ENCODE assay signal across 8 cellular contexts in genomic region chr1:179599623-179600249, GRCh38. TPM values are rescaled to one million over a fixed set of nuclear protein-coding genes. Genes with fewer than 3 reads are reported as not detected.
A peak's percentile ranks its signal among the peaks of the same experiment; 100 is the strongest.
DNase-seq lines count a peak whose midpoint lies in the region; ATAC-seq and TF ChIP-seq lines count a peak whose summit lies in the region.

No MANE protein-coding gene starts in this region.

- no peak for DNase-seq in AG09319 (ENCODE audit: extremely low read depth, low read depth)
- DNase-seq in OCI-M1 (lab: John Stamatoyannopoulos, UW): peak; percentile 71
- DNase-seq in erythroblast (lab: John Stamatoyannopoulos, UW): peak; percentile 18 to 39
- DNase-seq in transverse colon: peak; percentile 35
- DNase-seq in effector memory CD4-positive, alpha-beta T cell: no peak
- DNase-seq in stimulated activated naive CD8-positive, alpha-beta T cell treated with anti-CD3 and anti-CD28 coated beads, Interleukin-15, amount 100 ng/mL, for 72 hours: no peak

- no peaks in the 10 kb centered on the region for H3K36me3 ChIP-seq in transverse colon
- H3K36me3 ChIP-seq in effector memory CD4-positive, alpha-beta T cell (ENCODE audit: control insufficient read depth, insufficient read depth, low read length): no peaks in the 10 kb centered on the region

- no peak overlapping the region for H3K27ac ChIP-seq in transverse colon
- no peak overlapping the region for H3K27ac ChIP-seq in effector memory CD4-positive, alpha-beta T cell (ENCODE audit: insufficient read depth, low read length, poor library complexity, severe bottlenecking)

- H3K4me3 Mint-ChIP-seq in stimulated activated naive CD8-positive, alpha-beta T cell treated with anti-CD3 and anti-CD28 coated beads, Interleukin-15, amount 100 ng/mL, for 72 hours: no peak overlapping the region

- no peaks in the 10 kb centered on the region for H3K4me1 Mint-ChIP-seq in stimulated activated naive CD8-positive, alpha-beta T cell treated with anti-CD3 and anti-CD28 coated beads, Interleukin-15, amount 100 ng/mL, for 72 hours

- no peak overlapping the region for H3K27ac Mint-ChIP-seq in stimulated activated naive CD8-positive, alpha-beta T cell treated with anti-CD3 and anti-CD28 coated beads, Interleukin-15, amount 100 ng/mL, for 72 hours

- intact Hi-C loops in transverse colon (cut with DNase I; ENCODE audit: low total_unique reads): no loop called here

- H3K9me3 Mint-ChIP-seq in stimulated activated naive CD8-positive, alpha-beta T cell treated with anti-CD3 and anti-CD28 coated beads, Interleukin-15, amount 100 ng/mL, for 72 hours: no peaks in the 10 kb centered on the region

- TF ChIP-seq POLR2A in erythroblast (IDR thresholded peaks at IDR 0.05; ENCODE audit: low read length) (no peak), transverse colon (IDR thresholded peaks at IDR 0.05) (no peak)

- in situ Hi-C loops in transverse colon (cut with MboI; ENCODE audit: low pct_ligation_motif_present in 1 of 4, low pct_unique_long_range_greater_than_20kb in 1 of 4, low sequenced_read_pairs in 3 of 4): loop anchor here in 1 of 4 donors (25.0 kb wide), 1 partner anchor 337 kb away; no protein-coding TSS in a partner anchor

- no peaks in the 10 kb centered on the region for H3K4me1 ChIP-seq in transverse colon
- H3K4me1 ChIP-seq in effector memory CD4-positive, alpha-beta T cell (ENCODE audit: control insufficient read depth, insufficient read depth, low read length, poor library complexity, severe bottlenecking): no peaks in the 10 kb centered on the region

- no peak overlapping the region for H3K4me3 ChIP-seq in transverse colon
- H3K4me3 ChIP-seq in effector memory CD4-positive, alpha-beta T cell (ENCODE audit: insufficient read depth, low read depth, low read length, poor library complexity, severe bottlenecking): no peak overlapping the region

- H3K27me3 ChIP-seq in transverse colon: no peaks in the 10 kb centered on the region
- no peaks in the 10 kb centered on the region for H3K27me3 ChIP-seq in effector memory CD4-positive, alpha-beta T cell (replicated peaks; ENCODE audit: control insufficient read depth, insufficient read depth, low read length, poor library complexity, severe bottlenecking)

- no peak for TF ChIP-seq EP300 in transverse colon (IDR thresholded peaks at IDR 0.05; ENCODE audit: low read depth)

- TF ChIP-seq CTCF in AG09319 (IDR thresholded peaks at IDR 0.05; ENCODE audit: low read depth, low read length): peak; percentile 17
- peak; percentile 40 to 65 (median 46) for TF ChIP-seq CTCF in transverse colon (IDR thresholded peaks at IDR 0.05)

- no peaks in the 10 kb centered on the region for H3K9me3 ChIP-seq in transverse colon
- no peaks in the 10 kb centered on the region for H3K9me3 ChIP-seq in effector memory CD4-positive, alpha-beta T cell (ENCODE audit: control insufficient read depth, low read length)

- peaks cover 21% of the 10 kb centered on the region for H3K27me3 Mint-ChIP-seq in stimulated activated naive CD8-positive, alpha-beta T cell treated with anti-CD3 and anti-CD28 coated beads, Interleukin-15, amount 100 ng/mL, for 72 hours

- ATAC-seq in GM19351 (IDR thresholded peaks at IDR 0.05; ENCODE audit: unreplicated experiment): peak; percentile 66
- ATAC-seq in HG02840 (IDR thresholded peaks at IDR 0.05; ENCODE audit: low FRiP score, unreplicated experiment): no peak
- no peak for ATAC-seq in stimulated activated naive CD8-positive, alpha-beta T cell treated with anti-CD3 and anti-CD28 coated beads, Interleukin-15, amount 100 ng/mL, for 72 hours

RNA-seq across cellular contexts. Expression of gene TDRD5, which starts 8.1 kb away (rescaled TPM):
- total RNA-seq in transverse colon: 1 to 10 TPM in 1 of 4 donors, under 1 TPM in 1, not detected in 2; 0.64 to 1.8 TPM

RNA-seq across cellular contexts. Expression of gene NPHS2, which starts 24.0 kb away (rescaled TPM):
- total RNA-seq in transverse colon: not detected

Comparison
In these comparisons a context has a peak if more than half of its experiments do, and no peak if none do; other contexts are left out.
1. DNase-seq: peak in OCI-M1 (single experiment), erythroblast (2 of 2) and transverse colon (single experiment); none in AG09319 (single experiment), effector memory CD4-positive, alpha-beta T cell (0 of 3) and stimulated activated naive CD8-positive, alpha-beta T cell treated with anti-CD3 and anti-CD28 coated beads, Interleukin-15, amount 100 ng/mL, for 72 hours (0 of 2).